16 cellular contexts compared by ENCODE assay signal in genomic region chr3:98786364-98786930, GRCh38. TPM values are rescaled to one million over a fixed set of nuclear protein-coding genes. Genes with fewer than 3 reads are reported as not detected.
DNase-seq lines count a peak whose midpoint lies in the region; ATAC-seq and TF ChIP-seq lines count a peak whose summit lies in the region.
"Had no signal": no experiment of that assay in that cellular context is flagged by ENCODE, and none has a peak within 500 bp of the region (broad histone marks: within the 10 kb centered on the region; RNA-seq: fewer than 3 reads in every experiment).

No MANE protein-coding gene starts in this region.

- H3K27ac Mint-ChIP-seq in activated CD4-positive, alpha-beta T cell treated with anti-CD3 and anti-CD28 coated beads, Interleukin-2, amount 10 ng/mL, durations not matched to agents 7 days and 5 days, result no peak overlapping the region
- H3K27ac Mint-ChIP-seq: B cell, GM23338 had no signal

- H3K27me3 ChIP-seq in adipocyte (replicated peaks; ENCODE audit: control insufficient read depth, insufficient read depth, low read length) (no peaks in the 10 kb centered on the region), right lobe of liver (no peaks in the 10 kb centered on the region)

- H3K9me3 ChIP-seq in adipocyte (ENCODE audit: control insufficient read depth, low read length), result no peaks in the 10 kb centered on the region
- no peaks in the 10 kb centered on the region for H3K9me3 ChIP-seq in right lobe of liver

- POLR2A ChIA-PET in activated CD4-positive, alpha-beta T cell treated with anti-CD3 and anti-CD28 coated beads, Interleukin-2, amount 10 ng/mL, durations not matched to agents 7 days and 5 days (lab: Charles Lee), result no interaction called here

- CTCF ChIA-PET in activated CD4-positive, alpha-beta T cell treated with anti-CD3 and anti-CD28 coated beads, Interleukin-2, amount 10 ng/mL, durations not matched to agents 7 days and 5 days (lab: Charles Lee), result interaction anchor here (0.6 kb wide), 1 partner anchor 187 kb away, joined by 3 read pairs; no protein-coding TSS in a partner anchor

- peaks cover 24% of the 10 kb centered on the region for H3K27me3 Mint-ChIP-seq in activated CD4-positive, alpha-beta T cell treated with anti-CD3 and anti-CD28 coated beads, Interleukin-2, amount 10 ng/mL, durations not matched to agents 7 days and 5 days

- no peak overlapping the region for H3K9ac ChIP-seq in adipocyte (ENCODE audit: low read length)
- H3K9ac ChIP-seq: parathyroid adenoma had no signal

- intact Hi-C loops in right lobe of liver (cut with DNase I), result loop anchor here in 1 of 2 donors (10.0 kb wide), 1 partner anchor 52 kb away; no protein-coding TSS in a partner anchor

- H3K4me1 ChIP-seq in adipocyte (ENCODE audit: control insufficient read depth, insufficient read depth, low read length), result peaks cover 34% of the 10 kb centered on the region
- peaks cover 0 to 63% (median 24%) of the 10 kb centered on the region in 4 donors for H3K4me1 ChIP-seq in right lobe of liver
- H3K4me1 ChIP-seq: parathyroid adenoma had no signal

- H3K36me3 Mint-ChIP-seq in activated CD4-positive, alpha-beta T cell treated with anti-CD3 and anti-CD28 coated beads, Interleukin-2, amount 10 ng/mL, durations not matched to agents 7 days and 5 days (ENCODE audit: low read depth), result no peaks in the 10 kb centered on the region

- no peak for TF ChIP-seq CTCF in right lobe of liver (IDR thresholded peaks at IDR 0.05)

- DNase-seq in AG08395 (ENCODE audit: low spot score) (peak; percentile 24), KBM-7 (peak; percentile 33), adipocyte (ENCODE audit: low read depth) (peak; percentile 52), right lobe of liver (peak; percentile 61 to 92 (median 81)), DMS153 (lab: John Stamatoyannopoulos, UW) (no peak)
- DNase-seq in activated CD4-positive, alpha-beta T cell treated with anti-CD3 and anti-CD28 coated beads, Interleukin-2, amount 10 ng/mL, durations not matched to agents 7 days and 5 days, result no peak
- DNase-seq: DMS79 treated with DMSO at 0.1 percent for 48 hours; NCI-H1092 treated with DMSO at 0.1 percent for 48 hours; NCI-H524; SHP77 treated with DMSO at 0.1 percent for 48 hours; stimulated activated CD4-positive, alpha-beta T cell treated with anti-CD3 and anti-CD28 coated beads, Interleukin-2, amount 100 ng/mL, for 24 hours had no signal

- H3K4me3 Mint-ChIP-seq in activated CD4-positive, alpha-beta T cell treated with anti-CD3 and anti-CD28 coated beads, Interleukin-2, amount 10 ng/mL, durations not matched to agents 7 days and 5 days, result no peak overlapping the region
- H3K4me3 Mint-ChIP-seq: B cell, GM23338 had no signal

- peak overlapping the region; percentile 38 to 70 (median 41) for H3K27ac ChIP-seq in right lobe of liver
- H3K27ac ChIP-seq: parathyroid adenoma had no signal

- H3K36me3 ChIP-seq in adipocyte (ENCODE audit: control insufficient read depth, insufficient read depth, low read length, severe bottlenecking), result no peaks in the 10 kb centered on the region
- peaks cover 0 to 3% (median 0%) of the 10 kb centered on the region in 4 donors for H3K36me3 ChIP-seq in right lobe of liver

- 6% methylated on average over 4 of the region's 4 CpGs for WGBS in right lobe of liver (ENCODE audit: insufficient coverage, low coverage, low lambda C conversion rate, missing lambda C conversion rate)

- ATAC-seq in right lobe of liver (peak; percentile 70 to 84 (median 76)), GM21717 (IDR thresholded peaks at IDR 0.05; ENCODE audit: unreplicated experiment) (no peak), GM21786 (IDR thresholded peaks at IDR 0.05; ENCODE audit: unreplicated experiment) (no peak)
- ATAC-seq: GM23338 had no signal

- H3K4me3 ChIP-seq in adipocyte (ENCODE audit: low read length), result no peak overlapping the region
- H3K4me3 ChIP-seq in right lobe of liver, result no peak overlapping the region
- H3K4me3 ChIP-seq: GM23338 had no signal

- no peaks in the 10 kb centered on the region for H3K4me1 Mint-ChIP-seq in activated CD4-positive, alpha-beta T cell treated with anti-CD3 and anti-CD28 coated beads, Interleukin-2, amount 10 ng/mL, durations not matched to agents 7 days and 5 days
- H3K4me1 Mint-ChIP-seq: B cell, GM23338 had no signal

- in situ Hi-C loops in KBM-7 (cut with MboI; ENCODE audit: low pct_unique_long_range_greater_than_20kb, low sequenced_read_pairs), result no loop called here

- no peak for TF ChIP-seq POLR2A in right lobe of liver (IDR thresholded peaks at IDR 0.05)

- no peaks in the 10 kb centered on the region for H3K9me3 Mint-ChIP-seq in activated CD4-positive, alpha-beta T cell treated with anti-CD3 and anti-CD28 coated beads, Interleukin-2, amount 10 ng/mL, durations not matched to agents 7 days and 5 days
- H3K9me3 Mint-ChIP-seq: GM23338 had no signal

RNA-seq across cellular contexts. Expression of gene ST3GAL6, which starts 23.3 kb away (rescaled TPM):
- total RNA-seq in right lobe of liver, result 10 to 100 TPM; 17.8 to 69.6 (median 31.5) TPM
- total RNA-seq in activated CD4-positive, alpha-beta T cell treated with anti-CD3 and anti-CD28 coated beads, Interleukin-2, amount 10 ng/mL, durations not matched to agents 7 days and 5 days, result under 1 TPM; 0.07 to 0.08 TPM
- total RNA-seq: B cell had no signal

Comparison
In these comparisons a context has a peak if more than half of its experiments do, and no peak if none do; other contexts are left out.
1. DNase-seq: peak in AG08395 (single experiment), KBM-7 (single experiment), adipocyte (single experiment) and right lobe of liver (3 of 3); none in DMS153 (single experiment) and activated CD4-positive, alpha-beta T cell treated with anti-CD3 and anti-CD28 coated beads, Interleukin-2, amount 10 ng/mL, durations not matched to agents 7 days and 5 days (single experiment).
2. ATAC-seq: peak in right lobe of liver (4 of 4); none in GM21717 (single experiment) and GM21786 (single experiment).
3. RNA of gene ST3GAL6, which starts 23.3 kb away (total RNA-seq): 17.8 to 69.6 TPM in right lobe of liver; 0.07 to 0.08 TPM in activated CD4-positive, alpha-beta T cell treated with anti-CD3 and anti-CD28 coated beads, Interleukin-2, amount 10 ng/mL, durations not matched to agents 7 days and 5 days; every median in the first group is over 10 times any median in the second.